ENCODE assay signal across 19 cellular contexts in the genomic region with DNA sequence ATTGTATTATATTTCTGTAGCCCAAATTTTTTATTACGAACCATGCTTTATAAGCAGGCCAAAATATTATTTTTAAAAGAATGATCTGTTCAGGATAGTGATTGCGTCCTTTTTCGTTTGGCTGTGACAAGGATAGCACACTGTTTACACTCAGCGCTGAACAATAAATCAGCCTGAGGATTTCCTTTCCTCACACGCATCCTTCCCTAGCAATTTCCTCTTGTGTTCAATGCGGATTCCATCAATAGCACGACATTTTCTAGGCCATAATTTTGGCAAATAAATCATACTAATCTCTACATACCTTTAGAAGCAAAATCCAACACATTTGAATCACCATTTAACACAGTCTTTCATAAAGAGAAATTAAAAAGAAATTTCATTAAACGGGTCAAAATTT. TPM values are rescaled to one million over a fixed set of nuclear protein-coding genes. Genes with fewer than 3 reads are reported as not detected.
A peak's percentile ranks its signal among the peaks of the same experiment; 100 is the strongest.
DNase-seq lines count a peak whose midpoint lies in the region; ATAC-seq and TF ChIP-seq lines count a peak whose summit lies in the region.
"Had no signal": no experiment of that assay in that cellular context is flagged by ENCODE, and none has a peak within 500 bp of the region (broad histone marks: within the 10 kb centered on the region; RNA-seq: fewer than 3 reads in every experiment).

No MANE protein-coding gene starts in this region.

- DNase-seq in activated CD8-positive, alpha-beta T cell treated with anti-CD3 and anti-CD28 coated beads, Interleukin-2, amount 10 ng/mL, durations not matched to agents 7 days and 5 days = no peak
- no peak for DNase-seq in activated CD8-positive, alpha-beta T cell treated with anti-CD3 and anti-CD28 coated beads for 36 hours
- peak; percentile 81 for DNase-seq in dermis blood vessel endothelial cell
- no peak for DNase-seq in neural crest cell (ENCODE audit: low read depth, low spot score)
- no peak for DNase-seq in D341Med (ENCODE audit: low spot score)
- no peak for DNase-seq in NCI-H345 (lab: John Stamatoyannopoulos, UW)
- DNase-seq in upper lobe of right lung = no peak
- DNase-seq: activated CD4-positive, alpha-beta T cell treated with anti-CD3 and anti-CD28 coated beads, Interleukin-2, amount 50 U/mL, for 48 hours; DMS79 treated with DMSO at 0.1 percent for 48 hours; heart left ventricle; NCI-H1105 treated with DMSO at 0.1 percent for 48 hours; NCI-H524 treated with DMSO at 0.1 percent for 48 hours; stimulated activated CD4-positive, alpha-beta T cell treated with anti-CD3 and anti-CD28 coated beads, Interleukin-2, amount 100 ng/mL, for 24 hours; stimulated activated naive CD8-positive, alpha-beta T cell treated with anti-CD3 and anti-CD28 coated beads, Interleukin-15, Interleukin-2, amounts not matched to agents 100 U/mL and 50 U/mL, for 24 hours; transverse colon had no signal

- no peaks in the 10 kb centered on the region for H3K9me3 Mint-ChIP-seq in activated CD8-positive, alpha-beta T cell treated with anti-CD3 and anti-CD28 coated beads, Interleukin-2, amount 10 ng/mL, durations not matched to agents 7 days and 5 days (ENCODE audit: insufficient read depth)
- no peaks in the 10 kb centered on the region for H3K9me3 Mint-ChIP-seq in activated CD8-positive, alpha-beta T cell treated with anti-CD3 and anti-CD28 coated beads for 36 hours
- H3K9me3 Mint-ChIP-seq in IgD-negative memory B cell (no peaks in the 10 kb centered on the region), neural crest cell (no peaks in the 10 kb centered on the region)

- CTCF ChIA-PET in activated CD8-positive, alpha-beta T cell treated with anti-CD3 and anti-CD28 coated beads, Interleukin-2, amount 10 ng/mL, durations not matched to agents 7 days and 5 days (lab: Charles Lee) = interaction anchor here (1.0 to 5.0 kb wide), 3 partner anchors 16 to 184 kb away, joined by 3 to 55 read pairs (median 3); no protein-coding TSS in a partner anchor
- CTCF ChIA-PET in activated CD8-positive, alpha-beta T cell treated with anti-CD3 and anti-CD28 coated beads for 36 hours (lab: Charles Lee) = no interaction called here

- peaks cover 25% of the 10 kb centered on the region for H3K4me1 Mint-ChIP-seq in activated CD8-positive, alpha-beta T cell treated with anti-CD3 and anti-CD28 coated beads, Interleukin-2, amount 10 ng/mL, durations not matched to agents 7 days and 5 days (ENCODE audit: low read depth)
- H3K4me1 Mint-ChIP-seq in activated CD8-positive, alpha-beta T cell treated with anti-CD3 and anti-CD28 coated beads for 36 hours (ENCODE audit: low read depth) = peaks cover 14% of the 10 kb centered on the region
- H3K4me1 Mint-ChIP-seq in IgD-negative memory B cell = peaks cover 15 to 24% (median 20%) of the 10 kb centered on the region in 3 donors
- H3K4me1 Mint-ChIP-seq in neural crest cell = peaks cover 18% of the 10 kb centered on the region

- peak overlapping the region; percentile 15 for H3K4me3 Mint-ChIP-seq in activated CD8-positive, alpha-beta T cell treated with anti-CD3 and anti-CD28 coated beads, Interleukin-2, amount 10 ng/mL, durations not matched to agents 7 days and 5 days
- no peak overlapping the region for H3K4me3 Mint-ChIP-seq in activated CD8-positive, alpha-beta T cell treated with anti-CD3 and anti-CD28 coated beads for 36 hours
- peak overlapping the region in 3 of 4 donors; percentile 29 to 94 (median 56) for H3K4me3 Mint-ChIP-seq in IgD-negative memory B cell
- peak overlapping the region; percentile 46 for H3K4me3 Mint-ChIP-seq in neural crest cell

- intact Hi-C loops in activated CD8-positive, alpha-beta T cell treated with anti-CD3 and anti-CD28 coated beads for 36 hours (cut with micrococcal nuclease) = no loop called here
- intact Hi-C loops in upper lobe of right lung (cut with DNase I) = no loop called here

- H3K4me3 ChIP-seq in upper lobe of right lung = no peak overlapping the region

- H3K27ac ChIP-seq in upper lobe of right lung = no peak overlapping the region
- H3K27ac ChIP-seq: ascending aorta had no signal

- no peak overlapping the region for H3K27ac Mint-ChIP-seq in activated CD8-positive, alpha-beta T cell treated with anti-CD3 and anti-CD28 coated beads, Interleukin-2, amount 10 ng/mL, durations not matched to agents 7 days and 5 days
- H3K27ac Mint-ChIP-seq in activated CD8-positive, alpha-beta T cell treated with anti-CD3 and anti-CD28 coated beads for 36 hours = no peak overlapping the region
- no peak overlapping the region for H3K27ac Mint-ChIP-seq in IgD-negative memory B cell
- no peak overlapping the region for H3K27ac Mint-ChIP-seq in neural crest cell (ENCODE audit: unreplicated experiment)

- peaks cover 16% of the 10 kb centered on the region for H3K4me1 ChIP-seq in upper lobe of right lung
- H3K4me1 ChIP-seq: ascending aorta had no signal

- H3K27me3 ChIP-seq in upper lobe of right lung = no peaks in the 10 kb centered on the region
- H3K27me3 ChIP-seq: ascending aorta had no signal

- H3K36me3 Mint-ChIP-seq in activated CD8-positive, alpha-beta T cell treated with anti-CD3 and anti-CD28 coated beads, Interleukin-2, amount 10 ng/mL, durations not matched to agents 7 days and 5 days (ENCODE audit: low read depth) = no peaks in the 10 kb centered on the region
- H3K36me3 Mint-ChIP-seq in activated CD8-positive, alpha-beta T cell treated with anti-CD3 and anti-CD28 coated beads for 36 hours (ENCODE audit: low read depth) = no peaks in the 10 kb centered on the region
- H3K36me3 Mint-ChIP-seq in IgD-negative memory B cell (peaks cover 3% of the 10 kb centered on the region), neural crest cell (ENCODE audit: low read depth) (no peaks in the 10 kb centered on the region)
- H3K36me3 Mint-ChIP-seq: CD14-positive monocyte had no signal

- H3K9me3 ChIP-seq in upper lobe of right lung = no peaks in the 10 kb centered on the region
- H3K9me3 ChIP-seq: ascending aorta, heart left ventricle, transverse colon had no signal

- ATAC-seq in activated CD8-positive, alpha-beta T cell treated with anti-CD3 and anti-CD28 coated beads, Interleukin-2, amount 10 ng/mL, durations not matched to agents 7 days and 5 days = no peak
- ATAC-seq in activated CD8-positive, alpha-beta T cell treated with anti-CD3 and anti-CD28 coated beads for 36 hours = no peak
- no peak for ATAC-seq in upper lobe of right lung
- ATAC-seq: HCT116; stimulated activated naive CD8-positive, alpha-beta T cell treated with anti-CD3 and anti-CD28 coated beads, Interleukin-15, Interleukin-2, amounts not matched to agents 100 U/mL and 50 U/mL, for 24 hours had no signal

- TF ChIP-seq CTCF in activated CD8-positive, alpha-beta T cell treated with anti-CD3 and anti-CD28 coated beads for 36 hours (IDR thresholded peaks at IDR 0.05) = no peak
- TF ChIP-seq CTCF in neural crest cell (conservative IDR thresholded peaks at IDR 0.05) = no peak
- TF ChIP-seq CTCF in upper lobe of right lung (IDR thresholded peaks at IDR 0.05) = no peak

- POLR2A ChIA-PET in activated CD8-positive, alpha-beta T cell treated with anti-CD3 and anti-CD28 coated beads, Interleukin-2, amount 10 ng/mL, durations not matched to agents 7 days and 5 days (lab: Charles Lee) = no interaction called here
- POLR2A ChIA-PET in activated CD8-positive, alpha-beta T cell treated with anti-CD3 and anti-CD28 coated beads for 36 hours (lab: Charles Lee) = no interaction called here

- H3K27me3 Mint-ChIP-seq in activated CD8-positive, alpha-beta T cell treated with anti-CD3 and anti-CD28 coated beads, Interleukin-2, amount 10 ng/mL, durations not matched to agents 7 days and 5 days (ENCODE audit: low read depth) = peaks cover 3% of the 10 kb centered on the region
- H3K27me3 Mint-ChIP-seq in activated CD8-positive, alpha-beta T cell treated with anti-CD3 and anti-CD28 coated beads for 36 hours = no peaks in the 10 kb centered on the region
- H3K27me3 Mint-ChIP-seq in IgD-negative memory B cell (no peaks in the 10 kb centered on the region), neural crest cell (ENCODE audit: low read depth) (peaks cover 39% of the 10 kb centered on the region)

- no peaks in the 10 kb centered on the region for H3K36me3 ChIP-seq in upper lobe of right lung
- H3K36me3 ChIP-seq: ascending aorta, heart left ventricle, transverse colon had no signal

RNA-seq across cellular contexts. Expression of a gene that starts 1.6 kb away (rescaled TPM):
- 1 to 10 TPM; 5.2 to 6.9 TPM for total RNA-seq in activated CD8-positive, alpha-beta T cell treated with anti-CD3 and anti-CD28 coated beads, Interleukin-2, amount 10 ng/mL, durations not matched to agents 7 days and 5 days
- total RNA-seq in activated CD8-positive, alpha-beta T cell treated with anti-CD3 and anti-CD28 coated beads for 36 hours = 1 to 10 TPM; 5.3 to 6.2 TPM
- polyA plus RNA-seq in IgD-negative memory B cell = 7.9 TPM
- total RNA-seq in dermis blood vessel endothelial cell = 57.0 and 63.2 TPM in 2 replicates
- 2.6 and 2.9 TPM in 2 replicates for total RNA-seq in neural crest cell
- total RNA-seq in upper lobe of right lung = 8.5 TPM
